35 cellular contexts compared by ENCODE assay signal in genomic region chr18:30444544-30444943, GRCh38.
"Had no signal": no experiment of that assay in that cellular context is flagged by ENCODE, and none has a peak within 500 bp of the region (broad histone marks: within the 10 kb centered on the region; RNA-seq: fewer than 3 reads in every experiment).

No MANE protein-coding gene starts in this region.

- H3K9me3 ChIP-seq: MG63 had no signal

- H3K36me3 ChIP-seq: MG63 had no signal

- H3K27me3 ChIP-seq: MG63 had no signal

- DNase-seq: Karpas-422, Kasumi-1, MG63, MM.1S, MV-4-11, NCI-H1048, NCI-H1092, NCI-H1092 treated with DMSO at 0.1 percent for 48 hours, NCI-H1105, NCI-H1105 treated with DMSO at 0.1 percent for 48 hours, NCI-H1417, NCI-H1417 treated with DMSO at 0.1 percent for 48 hours, NCI-H1436, NCI-H1436 treated with DMSO at 0.1 percent for 48 hours, NCI-H146, NCI-H1694, NCI-H1694 treated with DMSO at 0.1 percent for 48 hours, NCI-H187, NCI-H187 treated with DMSO at 0.1 percent for 48 hours, NCI-H1930, NCI-H2029, NCI-H2029 treated with DMSO at 0.1 percent for 48 hours, NCI-H2081, NCI-H2081 treated with DMSO at 0.1 percent for 48 hours, NCI-H2107, NCI-H2171, NCI-H2171 treated with DMSO at 0.1 percent for 48 hours, NCI-H2227 treated with DMSO at 0.1 percent for 48 hours, NCI-H226, NCI-H345, NCI-H446, NCI-H446 treated with DMSO at 0.1 percent for 48 hours, NCI-H510A, NCI-H510A treated with DMSO at 0.1 percent for 48 hours, NCI-H524 had no signal

- H3K4me3 ChIP-seq: MG63 had no signal
